ENCODE assay signal across 9 cellular contexts in genomic region chr20:33291830-33292355, GRCh38. TPM values are rescaled to one million over a fixed set of nuclear protein-coding genes. Genes with fewer than 3 reads are reported as not detected.
DNase-seq lines count a peak whose midpoint lies in the region; ATAC-seq and TF ChIP-seq lines count a peak whose summit lies in the region.
"Had no signal": no experiment of that assay in that cellular context is flagged by ENCODE, and none has a peak within 500 bp of the region (broad histone marks: within the 10 kb centered on the region; RNA-seq: fewer than 3 reads in every experiment).

No MANE protein-coding gene starts in this region.

- no TSS peak for BruUV-seq in Panc1 (replicated peaks; lab: Mats Ljungman, UMichigan)

- H3K4me3 ChIP-seq in GM23248 (no peak overlapping the region), Panc1 (ENCODE audit: low read depth in 2 of 2, low read length in 2 of 2) (no peak overlapping the region), gastrocnemius medialis (no peak overlapping the region)
- H3K4me3 ChIP-seq: skin epidermis had no signal

- in situ Hi-C loops in GM23248 (cut with MboI), result no loop called here
- in situ Hi-C loops in Panc1 (cut with HindIII; ENCODE audit: low pct_unique_long_range_greater_than_20kb, low sequenced_read_pairs), result no loop called here
- in situ Hi-C loops in gastrocnemius medialis (cut with MboI; ENCODE audit: low sequenced_read_pairs in 4 of 4), result loop anchor here (5.0 to 25.0 kb wide), 5 partner anchors 377 to 505 kb away; no protein-coding TSS in a partner anchor

- no peak for TF ChIP-seq POLR2A in gastrocnemius medialis (IDR thresholded peaks at IDR 0.05)

- no peak overlapping the region for H3K4me2 ChIP-seq in GM23248 (ENCODE audit: unreplicated experiment)

- H3K9ac ChIP-seq in GM23248, result no peak overlapping the region

- POLR2A ChIA-PET in Panc1 (lab: Charles Lee), result no interaction called here

- H2AFZ ChIP-seq in GM23248, result no peak overlapping the region

- H3K27me3 ChIP-seq in GM23248 (replicated peaks; ENCODE audit: insufficient read depth), result peaks cover 32% of the 10 kb centered on the region
- H3K27me3 ChIP-seq in Panc1 (ENCODE audit: control insufficient read depth, insufficient read depth, low read length), result peaks cover 17% of the 10 kb centered on the region
- peaks cover 3 to 8% (median 3%) of the 10 kb centered on the region in 3 donors for H3K27me3 ChIP-seq in gastrocnemius medialis

- H3K36me3 ChIP-seq in GM23248 (ENCODE audit: low read depth), result no peaks in the 10 kb centered on the region
- H3K36me3 ChIP-seq in Panc1 (ENCODE audit: control insufficient read depth, insufficient read depth, low read length), result no peaks in the 10 kb centered on the region
- no peaks in the 10 kb centered on the region for H3K36me3 ChIP-seq in gastrocnemius medialis

- H3F3A ChIP-seq in GM23248 (ENCODE audit: insufficient read depth), result peaks cover 5% of the 10 kb centered on the region; the same call in 1 of the 2 replicates

- no peaks in the 10 kb centered on the region for H3K9me2 ChIP-seq in GM23248 (ENCODE audit: insufficient read depth)

- H3K4me1 ChIP-seq in GM23248 (ENCODE audit: insufficient read depth) (no peaks in the 10 kb centered on the region), Panc1 (ENCODE audit: control insufficient read depth, insufficient read depth, low read length) (no peaks in the 10 kb centered on the region), gastrocnemius medialis (no peaks in the 10 kb centered on the region)

- no peak overlapping the region for H3K27ac ChIP-seq in GM23248
- H3K27ac ChIP-seq in Panc1 (ENCODE audit: low read length), result no peak overlapping the region
- H3K27ac ChIP-seq in gastrocnemius medialis, result no peak overlapping the region
- H3K27ac ChIP-seq: skin epidermis had no signal

- H4K20me1 ChIP-seq in GM23248 (ENCODE audit: insufficient read depth), result no peaks in the 10 kb centered on the region

- TF ChIP-seq CTCF in Panc1 (IDR thresholded peaks at IDR 0.05) (peak; percentile 96), gastrocnemius medialis (IDR thresholded peaks at IDR 0.05 in 4 of 5, conservative IDR thresholded peaks at IDR 0.05 in 1 of 5) (peak; percentile 44 to 68 (median 58))

- no peaks in the 10 kb centered on the region for H3K79me2 ChIP-seq in GM23248 (ENCODE audit: insufficient read depth)

- intact Hi-C loops in Panc1 (cut with micrococcal nuclease; ENCODE audit: unreplicated experiment), result loop anchor here (2.0 kb wide), 1 partner anchor 195 kb away; no protein-coding TSS in a partner anchor
- intact Hi-C loops in gastrocnemius medialis (cut with DNase I; ENCODE audit: low total_unique reads), result no loop called here

- CTCF ChIA-PET in Panc1 (lab: Charles Lee), result interaction anchor here (0.7 kb wide), 1 partner anchor 178 kb away, joined by 3 read pairs; no protein-coding TSS in a partner anchor

- ATAC-seq in Panc1, result 0 out of 2 replicates have a peak, but pooled peaks have one; percentile 46
- no peak for ATAC-seq in gastrocnemius medialis
- ATAC-seq in GM21737 (IDR thresholded peaks at IDR 0.05; ENCODE audit: unreplicated experiment), result no peak
- ATAC-seq in GM21515 (IDR thresholded peaks at IDR 0.05; ENCODE audit: unreplicated experiment), result no peak

- peak; percentile 62 for DNase-seq in AG20443 (ENCODE audit: low spot score)
- peak; percentile 36 for DNase-seq in GM23248
- DNase-seq in Panc1 (ENCODE audit: low read depth, low spot score), result peak; percentile 42
- DNase-seq in activated effector memory CD4-positive, alpha-beta T cell treated with Interleukin-2 at 50 U/mL for 16 hours, result peak; percentile 51
- DNase-seq in glomerular visceral epithelial cell (ENCODE audit: extremely low spot score), result peak; percentile 39
- DNase-seq in gastrocnemius medialis, result no peak

- H3K9me3 ChIP-seq in GM23248 (ENCODE audit: low read depth), result no peaks in the 10 kb centered on the region
- no peaks in the 10 kb centered on the region for H3K9me3 ChIP-seq in Panc1 (ENCODE audit: control insufficient read depth, insufficient read depth, low read depth, low read length)
- no peaks in the 10 kb centered on the region for H3K9me3 ChIP-seq in gastrocnemius medialis

- WGBS in GM23248 (ENCODE audit: low coverage in 1 of 2, low lambda C conversion rate in 2 of 2, missing lambda C conversion rate in 2 of 2), 2 experiments, result 7 to 8% methylated on average over 7 of the region's 7 CpGs

RNA-seq across cellular contexts. Expression of gene BPIFB1, which starts 8.9 kb away (rescaled TPM):
- not detected in 2 replicates for total RNA-seq in GM23248 (2014; rRNA removed; shearing (Covaris generic))
- not detected in 2 replicates for polyA plus RNA-seq in GM23248 (2016; fragmentation: Nextera tagmentation; extraction: Ambion mirVana)
- 0.10 TPM for total RNA-seq in Panc1 (2021; ENCODE audit: unreplicated experiment)
- not detected for polyA plus RNA-seq in Panc1 (2012; ENCODE audit: insufficient read length)
- not detected for total RNA-seq in gastrocnemius medialis

RNA-seq across cellular contexts. Expression of gene BPIFA1, which starts 56.1 kb away (rescaled TPM):
- not detected in 2 replicates for total RNA-seq in GM23248 (2014; rRNA removed; shearing (Covaris generic))
- not detected in 2 replicates for polyA plus RNA-seq in GM23248 (2016; fragmentation: Nextera tagmentation; extraction: Ambion mirVana)
- total RNA-seq in Panc1 (2021; ENCODE audit: unreplicated experiment) (not detected), gastrocnemius medialis (not detected)
- not detected for polyA plus RNA-seq in Panc1 (2012; ENCODE audit: insufficient read length)

Comparison
In these comparisons a context has a peak if more than half of its experiments do, and no peak if none do; other contexts are left out.
1. DNase-seq: peak in AG20443 (single experiment), GM23248 (single experiment), Panc1 (single experiment), activated effector memory CD4-positive, alpha-beta T cell treated with Interleukin-2 at 50 U/mL for 16 hours (single experiment) and glomerular visceral epithelial cell (single experiment); none in gastrocnemius medialis (0 of 2).
2. in situ Hi-C loops: an anchor here in gastrocnemius medialis (5.0 to 25.0 kb wide); none called in GM23248 and Panc1.